In genomic region chr15:48178612-48178931, GRCh38 we compare ENCODE assay signal across 8 cellular contexts. TPM values are rescaled to one million over a fixed set of nuclear protein-coding genes. Genes with fewer than 3 reads are reported as not detected.
DNase-seq lines count a peak whose midpoint lies in the region; ATAC-seq, FAIRE-seq and TF ChIP-seq lines count a peak whose summit lies in the region.

No MANE protein-coding gene starts in this region.

- H3K4me3 ChIP-seq in Loucy (ENCODE audit: low read length, poor library complexity, severe bottlenecking), result peak overlapping the region; percentile 90
- peak overlapping the region in 3 of 4 donors; percentile 60 to 85 (median 66) for H3K4me3 ChIP-seq in pancreas

- H4K20me1 ChIP-seq in Loucy (ENCODE audit: insufficient read depth, low read length, poor library complexity, severe bottlenecking), result peaks cover 38% of the 10 kb centered on the region

- no peak overlapping the region for H3K27ac Mint-ChIP-seq in CD4-positive, alpha-beta T cell
- H3K27ac Mint-ChIP-seq in endothelial cell (ENCODE audit: unreplicated experiment), result peak overlapping the region; percentile 72

- H3K9me2 ChIP-seq in Loucy (replicated peaks; ENCODE audit: low read depth, low read length), result no peaks in the 10 kb centered on the region

- H3K36me3 Mint-ChIP-seq in CD4-positive, alpha-beta T cell (ENCODE audit: low read depth), result peaks cover 11% of the 10 kb centered on the region
- peaks cover 3% of the 10 kb centered on the region for H3K36me3 Mint-ChIP-seq in endothelial cell (ENCODE audit: low read depth, unreplicated experiment)

- peaks cover 31% of the 10 kb centered on the region for H3K4me1 Mint-ChIP-seq in CD4-positive, alpha-beta T cell (ENCODE audit: low read depth)
- H3K4me1 Mint-ChIP-seq in endothelial cell (ENCODE audit: unreplicated experiment), result peaks cover 19% of the 10 kb centered on the region

- H3K79me2 ChIP-seq in Loucy (ENCODE audit: insufficient read depth, low read length), result peaks cover 43% of the 10 kb centered on the region

- H3K27me3 ChIP-seq in CD4-positive, alpha-beta T cell (ENCODE audit: control insufficient read depth, insufficient read depth, low read length), result peaks cover 5% of the 10 kb centered on the region
- H3K27me3 ChIP-seq in Loucy (ENCODE audit: insufficient read depth, low read length, poor library complexity, severe bottlenecking), result no peaks in the 10 kb centered on the region
- H3K27me3 ChIP-seq in pancreas, result peaks cover 0 to 6% (median 0%) of the 10 kb centered on the region in 4 donors

- H3K27ac ChIP-seq in CD4-positive, alpha-beta T cell (ENCODE audit: low read depth, low read length), result no peak overlapping the region
- peak overlapping the region in 3 of 4 donors; percentile 61 to 83 (median 73) for H3K27ac ChIP-seq in pancreas

- intact Hi-C loops in CD4-positive, alpha-beta T cell (cut with DNase I, micrococcal nuclease), result no loop called here
- intact Hi-C loops in pancreas (cut with DNase I), result no loop called here

- H2AFZ ChIP-seq in Loucy (ENCODE audit: low read length), result peak overlapping the region; percentile 99

- no peaks in the 10 kb centered on the region for H3K9me3 Mint-ChIP-seq in CD4-positive, alpha-beta T cell
- no peaks in the 10 kb centered on the region for H3K9me3 Mint-ChIP-seq in endothelial cell (ENCODE audit: unreplicated experiment)

- H3K27me3 Mint-ChIP-seq in CD4-positive, alpha-beta T cell, result peaks cover 19% of the 10 kb centered on the region
- H3K27me3 Mint-ChIP-seq in endothelial cell (ENCODE audit: unreplicated experiment), result peaks cover 3% of the 10 kb centered on the region

- peak overlapping the region; percentile 76 for H3K4me3 Mint-ChIP-seq in CD4-positive, alpha-beta T cell
- peak overlapping the region; percentile 85 for H3K4me3 Mint-ChIP-seq in endothelial cell (ENCODE audit: unreplicated experiment)

- no peak for DNase-seq in CD4-positive, alpha-beta T cell
- DNase-seq in endothelial cell (ENCODE audit: low spot score), result no peak
- DNase-seq in pancreas, result no peak
- DNase-seq in GDM1 (lab: John Stamatoyannopoulos, UW), result no peak
- no peak for DNase-seq in NCI-H446 treated with DMSO at 0.1 percent for 48 hours (lab: John Stamatoyannopoulos, UW)
- DNase-seq in kidney glomerular epithelial cell (lab: John Stamatoyannopoulos, UW), result no peak

- peak overlapping the region; percentile 97 for H3K4me2 ChIP-seq in Loucy (ENCODE audit: low read depth, low read length, poor library complexity, severe bottlenecking)

- H3K9me3 ChIP-seq in CD4-positive, alpha-beta T cell (ENCODE audit: control insufficient read depth, low read length), result no peaks in the 10 kb centered on the region
- no peaks in the 10 kb centered on the region for H3K9me3 ChIP-seq in Loucy (ENCODE audit: insufficient read depth, low read depth, low read length)
- H3K9me3 ChIP-seq in pancreas, result no peaks in the 10 kb centered on the region

- POLR2A ChIA-PET in CD4-positive, alpha-beta T cell (lab: Charles Lee), result interaction anchor here (1.1 to 2.2 kb wide), 2 partner anchors 153 to 1442 kb away, joined by 4 to 10 read pairs; partner anchors contain the start of genes DTWD1, DUT and FAM227B

- TF ChIP-seq CTCF in CD4-positive, alpha-beta T cell (IDR thresholded peaks at IDR 0.05), result no peak
- TF ChIP-seq CTCF in Loucy (conservative IDR thresholded peaks at IDR 0.05; ENCODE audit: low read length) (no peak), endothelial cell (IDR thresholded peaks at IDR 0.05; ENCODE audit: unreplicated experiment) (no peak), pancreas (IDR thresholded peaks at IDR 0.05) (no peak)

- H3K4me1 ChIP-seq in Loucy (ENCODE audit: insufficient read depth, low read length, poor library complexity, severe bottlenecking) (peaks cover 29% of the 10 kb centered on the region), pancreas (peaks cover 0 to 7% (median 7%) of the 10 kb centered on the region in 3 donors)

- H3K36me3 ChIP-seq in Loucy (ENCODE audit: insufficient read depth, low read length), result no peaks in the 10 kb centered on the region
- H3K36me3 ChIP-seq in pancreas, result no peaks in the 10 kb centered on the region

- no peaks in the 10 kb centered on the region for H3F3A ChIP-seq in Loucy (ENCODE audit: low read depth)

- FAIRE-seq in pancreas (lab: Jason Lieb, UNC), result no peak

- WGBS in pancreas, 2 donors, result 64 to 75% methylated on average over 1 of the region's 1 CpG

- H3K9ac ChIP-seq in Loucy (ENCODE audit: low read depth, low read length, poor library complexity, severe bottlenecking), result peak overlapping the region; percentile 92

- CTCF ChIA-PET in CD4-positive, alpha-beta T cell (lab: Charles Lee), result no interaction called here

- ATAC-seq in CD4-positive, alpha-beta T cell (ENCODE audit: poor library complexity), result no peak
- ATAC-seq in pancreas, result no peak
- no peak for ATAC-seq in GM21737 (IDR thresholded peaks at IDR 0.05; ENCODE audit: unreplicated experiment)

RNA-seq across cellular contexts. Expression of gene MYEF2, which starts 0.5 kb away (rescaled TPM):
- total RNA-seq in CD4-positive, alpha-beta T cell, result 10 to 100 TPM; 19.3 to 24.7 TPM
- total RNA-seq in endothelial cell (ENCODE audit: unreplicated experiment), result 45.9 TPM
- total RNA-seq in pancreas, result 10 to 100 TPM; 10.5 to 21.5 (median 15.1) TPM
- 10 to 100 TPM; 14.5 to 28.0 TPM for polyA plus RNA-seq in pancreas

RNA-seq across cellular contexts. Expression of gene CTXN2, which starts 12.9 kb away (rescaled TPM):
- not detected for total RNA-seq in CD4-positive, alpha-beta T cell
- total RNA-seq in endothelial cell (ENCODE audit: unreplicated experiment), result 0.18 TPM
- total RNA-seq in pancreas, result under 1 TPM in 2 of 6 donors, not detected in 4; 0.06 to 0.09 TPM
- under 1 TPM; 0.15 to 0.73 TPM for polyA plus RNA-seq in pancreas

RNA-seq across cellular contexts. Expression of gene SLC12A1, which starts 27.5 kb away (rescaled TPM):
- total RNA-seq in CD4-positive, alpha-beta T cell, result not detected
- total RNA-seq in endothelial cell (ENCODE audit: unreplicated experiment) (not detected), pancreas (under 1 TPM in 2 of 6 donors, not detected in 4; 0.03 to 0.23 TPM)
- under 1 TPM in 1 of 2 donors, not detected in 1; 0.05 TPM for polyA plus RNA-seq in pancreas

RNA-seq across cellular contexts. Expression of gene SLC24A5, which starts 57.8 kb away (rescaled TPM):
- total RNA-seq in CD4-positive, alpha-beta T cell, result not detected
- total RNA-seq in endothelial cell (ENCODE audit: unreplicated experiment) (not detected), pancreas (not detected)
- polyA plus RNA-seq in pancreas, result under 1 TPM in 1 of 2 donors, not detected in 1; 0.19 TPM
